ENCODE assay signal across 9 cellular contexts in genomic region chr3:43994594-43995077, GRCh38.
DNase-seq lines count a peak whose midpoint lies in the region; ATAC-seq and TF ChIP-seq lines count a peak whose summit lies in the region.
"Had no signal": no experiment of that assay in that cellular context is flagged by ENCODE, and none has a peak within 500 bp of the region (broad histone marks: within the 10 kb centered on the region; RNA-seq: fewer than 3 reads in every experiment).

No MANE protein-coding gene starts in this region.

- DNase-seq in GM12864 (ENCODE audit: low read depth) (no peak), NCI-H1105 (lab: John Stamatoyannopoulos, UW) (peak; percentile 48), chondrocyte (ENCODE audit: low spot score) (no peak), osteocyte (ENCODE audit: extremely low spot score, unreplicated experiment) (no peak), NCI-H524 (lab: John Stamatoyannopoulos, UW) (no peak), NOMO-1 treated with dmso at 0.1 percent for 144 hours (lab: John Stamatoyannopoulos, UW; ENCODE audit: unreplicated experiment) (no peak), SKM-1 treated with dmso at 0.1 percent for 144 hours (lab: John Stamatoyannopoulos, UW; ENCODE audit: unreplicated experiment) (no peak)

- H3K27ac Mint-ChIP-seq in chondrocyte (ENCODE audit: unreplicated experiment) (no peak overlapping the region), osteocyte (ENCODE audit: unreplicated experiment) (no peak overlapping the region)

- no peak for ATAC-seq in GM21576 (IDR thresholded peaks at IDR 0.05; ENCODE audit: unreplicated experiment)

- H3K4me1 Mint-ChIP-seq in chondrocyte (ENCODE audit: low read depth), result peaks cover 36% of the 10 kb centered on the region
- peaks cover 38% of the 10 kb centered on the region for H3K4me1 Mint-ChIP-seq in osteocyte (ENCODE audit: unreplicated experiment)

- H3K4me3 ChIP-seq in GM12864 (ENCODE audit: low read depth, low read length), result peak overlapping the region; percentile 43
- H3K4me3 ChIP-seq: prostate gland had no signal

- H3K4me3 Mint-ChIP-seq in chondrocyte (ENCODE audit: unreplicated experiment) (peak overlapping the region; percentile 34), osteocyte (ENCODE audit: unreplicated experiment) (peak overlapping the region; percentile 70)

- H3K36me3 Mint-ChIP-seq in chondrocyte (ENCODE audit: low read depth), result peaks cover 9% of the 10 kb centered on the region
- peaks cover 4% of the 10 kb centered on the region for H3K36me3 Mint-ChIP-seq in osteocyte (ENCODE audit: unreplicated experiment)

- H3K27me3 Mint-ChIP-seq in chondrocyte (ENCODE audit: low read depth), result peaks cover 58% of the 10 kb centered on the region
- H3K27me3 Mint-ChIP-seq in osteocyte (ENCODE audit: unreplicated experiment), result peaks cover 76% of the 10 kb centered on the region

- H3K9me3 Mint-ChIP-seq in chondrocyte (ENCODE audit: low read depth) (peaks cover 23% of the 10 kb centered on the region), osteocyte (ENCODE audit: unreplicated experiment) (peaks cover 14% of the 10 kb centered on the region)

- no peak for TF ChIP-seq CTCF in GM12864 (IDR thresholded peaks at IDR 0.05; ENCODE audit: low read depth, low read length, missing control alignments)
- no peak for TF ChIP-seq CTCF in chondrocyte (IDR thresholded peaks at IDR 0.05)
- TF ChIP-seq CTCF in osteocyte (IDR thresholded peaks at IDR 0.05), result no peak
